In genomic region chr10:11724938-11725776, GRCh38 we compare ENCODE assay signal across 8 cellular contexts. TPM values are rescaled to one million over a fixed set of nuclear protein-coding genes. Genes with fewer than 3 reads are reported as not detected.
A peak's percentile ranks its signal among the peaks of the same experiment; 100 is the strongest.
DNase-seq lines count a peak whose midpoint lies in the region; ATAC-seq and TF ChIP-seq lines count a peak whose summit lies in the region.

No MANE protein-coding gene starts in this region.

- H3K4me1 Mint-ChIP-seq in activated T-helper 1 cell treated with anti-CD3 and anti-CD28 coated beads, Interleukin-12 subunit alpha, Interleukin-12 subunit beta, Interleukin-2, Interleukin-4 antibody, amounts not matched to agents 30 ng/mL and 10 ng/mL and 1 ng/mL, durations not matched to agents 14 hours and 24 hours and 36 hours (ENCODE audit: low read depth), result peaks cover 6% of the 10 kb centered on the region

- H3K36me3 Mint-ChIP-seq in activated T-helper 1 cell treated with anti-CD3 and anti-CD28 coated beads, Interleukin-12 subunit alpha, Interleukin-12 subunit beta, Interleukin-2, Interleukin-4 antibody, amounts not matched to agents 30 ng/mL and 10 ng/mL and 1 ng/mL, durations not matched to agents 14 hours and 24 hours and 36 hours (ENCODE audit: low read depth), result peaks cover 3% of the 10 kb centered on the region

- ATAC-seq in HG02973 (IDR thresholded peaks at IDR 0.05; ENCODE audit: unreplicated experiment) (peak; percentile 73), HG03439 (IDR thresholded peaks at IDR 0.05; ENCODE audit: unreplicated experiment) (no peak)

- H3K27ac Mint-ChIP-seq in activated T-helper 1 cell treated with anti-CD3 and anti-CD28 coated beads, Interleukin-12 subunit alpha, Interleukin-12 subunit beta, Interleukin-2, Interleukin-4 antibody, amounts not matched to agents 30 ng/mL and 10 ng/mL and 1 ng/mL, durations not matched to agents 14 hours and 24 hours and 36 hours, result no peak overlapping the region

- TF ChIP-seq CTCF in AG10803 (conservative IDR thresholded peaks at IDR 0.05; ENCODE audit: low read length) (peak; percentile 98), GM12875 (IDR thresholded peaks at IDR 0.05; ENCODE audit: borderline replicate concordance, insufficient read depth, low read depth, low read length) (peak; percentile 74)

- H3K27me3 Mint-ChIP-seq in activated T-helper 1 cell treated with anti-CD3 and anti-CD28 coated beads, Interleukin-12 subunit alpha, Interleukin-12 subunit beta, Interleukin-2, Interleukin-4 antibody, amounts not matched to agents 30 ng/mL and 10 ng/mL and 1 ng/mL, durations not matched to agents 14 hours and 24 hours and 36 hours (ENCODE audit: insufficient read depth), result peaks cover 39% of the 10 kb centered on the region

- H3K4me3 Mint-ChIP-seq in activated T-helper 1 cell treated with anti-CD3 and anti-CD28 coated beads, Interleukin-12 subunit alpha, Interleukin-12 subunit beta, Interleukin-2, Interleukin-4 antibody, amounts not matched to agents 30 ng/mL and 10 ng/mL and 1 ng/mL, durations not matched to agents 14 hours and 24 hours and 36 hours, result no peak overlapping the region

- intact Hi-C loops in activated T-helper 1 cell treated with anti-CD3 and anti-CD28 coated beads, Interleukin-12 subunit alpha, Interleukin-12 subunit beta, Interleukin-2, Interleukin-4 antibody, amounts not matched to agents 30 ng/mL and 10 ng/mL and 1 ng/mL, durations not matched to agents 14 hours and 24 hours and 36 hours (cut with micrococcal nuclease), result loop anchor here (1.0 kb wide), 1 partner anchor 210 kb away; no protein-coding TSS in a partner anchor

- H3K4me3 ChIP-seq in AG10803 (ENCODE audit: low read length) (no peak overlapping the region), GM12875 (ENCODE audit: low read depth, low read length) (no peak overlapping the region)

- H3K9me3 Mint-ChIP-seq in activated T-helper 1 cell treated with anti-CD3 and anti-CD28 coated beads, Interleukin-12 subunit alpha, Interleukin-12 subunit beta, Interleukin-2, Interleukin-4 antibody, amounts not matched to agents 30 ng/mL and 10 ng/mL and 1 ng/mL, durations not matched to agents 14 hours and 24 hours and 36 hours, result peaks cover 11% of the 10 kb centered on the region

- DNase-seq in AG10803 (ENCODE audit: low read depth) (peak; percentile 71), OCI-M1 (lab: John Stamatoyannopoulos, UW) (peak; percentile 88), dermis microvascular lymphatic vessel endothelial cell (ENCODE audit: low read depth in 2 of 2) (peak; percentile 66 to 75), medulla oblongata (ENCODE audit: extremely low spot score) (peak; percentile 83)
- no peak for DNase-seq in activated T-helper 1 cell treated with anti-CD3 and anti-CD28 coated beads, Interleukin-12 subunit alpha, Interleukin-12 subunit beta, Interleukin-2, Interleukin-4 antibody, amounts not matched to agents 30 ng/mL and 10 ng/mL and 1 ng/mL, durations not matched to agents 14 hours and 24 hours and 36 hours (ENCODE audit: low spot score)

RNA-seq across cellular contexts. Expression of gene ECHDC3, which starts 17.0 kb away (rescaled TPM):
- total RNA-seq in dermis microvascular lymphatic vessel endothelial cell, result 16.7 and 17.3 TPM in 2 replicates
- total RNA-seq in activated T-helper 1 cell treated with anti-CD3 and anti-CD28 coated beads, Interleukin-12 subunit alpha, Interleukin-12 subunit beta, Interleukin-2, Interleukin-4 antibody, amounts not matched to agents 30 ng/mL and 10 ng/mL and 1 ng/mL, durations not matched to agents 14 hours and 24 hours and 36 hours, result 0.15 and 0.18 TPM in 2 replicates

Comparison
In these comparisons a context has a peak if more than half of its experiments do, and no peak if none do; other contexts are left out.
1. RNA of gene ECHDC3, which starts 17.0 kb away (total RNA-seq): 16.7 to 17.3 TPM in dermis microvascular lymphatic vessel endothelial cell; 0.15 to 0.18 TPM in activated T-helper 1 cell treated with anti-CD3 and anti-CD28 coated beads, Interleukin-12 subunit alpha, Interleukin-12 subunit beta, Interleukin-2, Interleukin-4 antibody, amounts not matched to agents 30 ng/mL and 10 ng/mL and 1 ng/mL, durations not matched to agents 14 hours and 24 hours and 36 hours; every median in the first group is over 10 times any median in the second.